ENCODE assay signal across 8 cellular contexts in genomic region chr5:177456591-177456964, GRCh38. TPM values are rescaled to one million over a fixed set of nuclear protein-coding genes. Genes with fewer than 3 reads are reported as not detected.
DNase-seq lines count a peak whose midpoint lies in the region; ATAC-seq and TF ChIP-seq lines count a peak whose summit lies in the region.

No MANE protein-coding gene starts in this region.

- POLR2A ChIA-PET in activated CD4-positive, alpha-beta T cell treated with anti-CD3 and anti-CD28 coated beads, Interleukin-2, amount 10 ng/mL, durations not matched to agents 7 days and 5 days (lab: Charles Lee) = no interaction called here

- no peak for DNase-seq in activated CD4-positive, alpha-beta T cell treated with anti-CD3 and anti-CD28 coated beads, Interleukin-2, amount 10 ng/mL, durations not matched to agents 7 days and 5 days
- no peak for DNase-seq in activated CD4-positive, alpha-beta T cell treated with anti-CD3 and anti-CD28 coated beads for 4 hours
- peak; percentile 31 for DNase-seq in SK-N-DZ (ENCODE audit: low spot score)
- DNase-seq in glutamatergic neuron = no peak
- DNase-seq in stimulated activated naive B cell treated with anti-CD40 and anti-IgM and Interleukin-4, amounts not matched to agents 10 μg/mL and 1 μg/mL and 100 μg/mL, for 72 hours = no peak
- no peak for DNase-seq in posterior cingulate gyrus
- DNase-seq in NCI-H1436 treated with DMSO at 0.1 percent for 48 hours (lab: John Stamatoyannopoulos, UW) = no peak
- DNase-seq in DMS79 treated with DMSO at 0.1 percent for 48 hours (lab: John Stamatoyannopoulos, UW) = no peak

- peaks cover 31% of the 10 kb centered on the region for H3K4me1 Mint-ChIP-seq in activated CD4-positive, alpha-beta T cell treated with anti-CD3 and anti-CD28 coated beads, Interleukin-2, amount 10 ng/mL, durations not matched to agents 7 days and 5 days
- H3K4me1 Mint-ChIP-seq in glutamatergic neuron (ENCODE audit: low read depth, unreplicated experiment) = peaks cover 15% of the 10 kb centered on the region
- H3K4me1 Mint-ChIP-seq in stimulated activated naive B cell treated with anti-CD40 and anti-IgM and Interleukin-4, amounts not matched to agents 10 μg/mL and 1 μg/mL and 100 μg/mL, for 72 hours = peaks cover 22 to 45% of the 10 kb centered on the region in 2 donors

- no peak for ATAC-seq in stimulated activated naive B cell treated with anti-CD40 and anti-IgM and Interleukin-4, amounts not matched to agents 10 μg/mL and 1 μg/mL and 100 μg/mL, for 72 hours (replicated peaks)

- peaks cover 11% of the 10 kb centered on the region for H3K27me3 Mint-ChIP-seq in activated CD4-positive, alpha-beta T cell treated with anti-CD3 and anti-CD28 coated beads, Interleukin-2, amount 10 ng/mL, durations not matched to agents 7 days and 5 days
- peaks cover 40% of the 10 kb centered on the region for H3K27me3 Mint-ChIP-seq in glutamatergic neuron (ENCODE audit: unreplicated experiment)
- H3K27me3 Mint-ChIP-seq in stimulated activated naive B cell treated with anti-CD40 and anti-IgM and Interleukin-4, amounts not matched to agents 10 μg/mL and 1 μg/mL and 100 μg/mL, for 72 hours = peaks cover 4% of the 10 kb centered on the region in 2 donors

- peak; percentile 44 for TF ChIP-seq CTCF in glutamatergic neuron (IDR thresholded peaks at IDR 0.05; ENCODE audit: partially characterized antibody, unreplicated experiment)

- CTCF ChIA-PET in activated CD4-positive, alpha-beta T cell treated with anti-CD3 and anti-CD28 coated beads, Interleukin-2, amount 10 ng/mL, durations not matched to agents 7 days and 5 days (lab: Charles Lee) = interaction anchor here (0.6 to 46.8 kb wide), 12 partner anchors 8 to 153 kb away, joined by 3 to 1643 read pairs (median 7); partner anchors contain the start of genes F12, GRK6, PFN3 and PRELID1

- peak overlapping the region; percentile 41 for H3K27ac Mint-ChIP-seq in activated CD4-positive, alpha-beta T cell treated with anti-CD3 and anti-CD28 coated beads, Interleukin-2, amount 10 ng/mL, durations not matched to agents 7 days and 5 days
- peak overlapping the region; percentile 89 for H3K27ac Mint-ChIP-seq in glutamatergic neuron (ENCODE audit: unreplicated experiment)
- H3K27ac Mint-ChIP-seq in stimulated activated naive B cell treated with anti-CD40 and anti-IgM and Interleukin-4, amounts not matched to agents 10 μg/mL and 1 μg/mL and 100 μg/mL, for 72 hours = no peak overlapping the region

- intact Hi-C loops in posterior cingulate gyrus (cut with DNase I) = loop anchor here (1.0 to 10.0 kb wide), 3 partner anchors 45 to 142 kb away; partner anchors contain the start of gene MXD3

- no peaks in the 10 kb centered on the region for H3K36me3 Mint-ChIP-seq in activated CD4-positive, alpha-beta T cell treated with anti-CD3 and anti-CD28 coated beads, Interleukin-2, amount 10 ng/mL, durations not matched to agents 7 days and 5 days (ENCODE audit: low read depth)
- H3K36me3 Mint-ChIP-seq in glutamatergic neuron (ENCODE audit: unreplicated experiment) = peaks cover 3% of the 10 kb centered on the region
- H3K36me3 Mint-ChIP-seq in stimulated activated naive B cell treated with anti-CD40 and anti-IgM and Interleukin-4, amounts not matched to agents 10 μg/mL and 1 μg/mL and 100 μg/mL, for 72 hours = peaks cover 0 to 1% of the 10 kb centered on the region in 2 donors

- peak overlapping the region; percentile 74 for H3K4me3 Mint-ChIP-seq in activated CD4-positive, alpha-beta T cell treated with anti-CD3 and anti-CD28 coated beads, Interleukin-2, amount 10 ng/mL, durations not matched to agents 7 days and 5 days
- H3K4me3 Mint-ChIP-seq in glutamatergic neuron (ENCODE audit: unreplicated experiment) = peak overlapping the region; percentile 85
- H3K4me3 Mint-ChIP-seq in stimulated activated naive B cell treated with anti-CD40 and anti-IgM and Interleukin-4, amounts not matched to agents 10 μg/mL and 1 μg/mL and 100 μg/mL, for 72 hours = peak overlapping the region; percentile 83 to 86

- H3K9me3 Mint-ChIP-seq in activated CD4-positive, alpha-beta T cell treated with anti-CD3 and anti-CD28 coated beads, Interleukin-2, amount 10 ng/mL, durations not matched to agents 7 days and 5 days = no peaks in the 10 kb centered on the region
- H3K9me3 Mint-ChIP-seq in glutamatergic neuron (ENCODE audit: unreplicated experiment) = peaks cover 38% of the 10 kb centered on the region
- no peaks in the 10 kb centered on the region for H3K9me3 Mint-ChIP-seq in stimulated activated naive B cell treated with anti-CD40 and anti-IgM and Interleukin-4, amounts not matched to agents 10 μg/mL and 1 μg/mL and 100 μg/mL, for 72 hours

RNA-seq across cellular contexts. Expression of gene PRR7, which starts 10.0 kb away (rescaled TPM):
- 1 to 10 TPM; 5.3 to 9.7 TPM for total RNA-seq in activated CD4-positive, alpha-beta T cell treated with anti-CD3 and anti-CD28 coated beads, Interleukin-2, amount 10 ng/mL, durations not matched to agents 7 days and 5 days
- polyA plus RNA-seq in SK-N-DZ (2014; cell fraction: cytosol; rRNA removed) = 26.1 and 35.3 TPM in 2 replicates
- 32.0 and 39.8 TPM in 2 replicates for polyA plus RNA-seq in SK-N-DZ (2014; cell fraction: nucleus; rRNA removed)
- 4.1 TPM for total RNA-seq in glutamatergic neuron (ENCODE audit: unreplicated experiment)

RNA-seq across cellular contexts. Expression of gene DBN1, which starts 16.9 kb away (rescaled TPM):
- 1 to 10 TPM; 4.2 to 4.8 TPM for total RNA-seq in activated CD4-positive, alpha-beta T cell treated with anti-CD3 and anti-CD28 coated beads, Interleukin-2, amount 10 ng/mL, durations not matched to agents 7 days and 5 days
- 248 and 315 TPM in 2 replicates for polyA plus RNA-seq in SK-N-DZ (2014; cell fraction: cytosol; rRNA removed)
- polyA plus RNA-seq in SK-N-DZ (2014; cell fraction: nucleus; rRNA removed) = 379 and 553 TPM in 2 replicates
- 1,261 TPM for total RNA-seq in glutamatergic neuron (ENCODE audit: unreplicated experiment)

RNA-seq across cellular contexts. Expression of gene GRK6, which starts 30.1 kb away (rescaled TPM):
- 100 to 1,000 TPM; 242 to 296 TPM for total RNA-seq in activated CD4-positive, alpha-beta T cell treated with anti-CD3 and anti-CD28 coated beads, Interleukin-2, amount 10 ng/mL, durations not matched to agents 7 days and 5 days
- polyA plus RNA-seq in SK-N-DZ (2014; cell fraction: cytosol; rRNA removed) = 61.5 and 64.0 TPM in 2 replicates
- 51.1 and 64.7 TPM in 2 replicates for polyA plus RNA-seq in SK-N-DZ (2014; cell fraction: nucleus; rRNA removed)
- 43.9 TPM for total RNA-seq in glutamatergic neuron (ENCODE audit: unreplicated experiment)

RNA-seq across cellular contexts. Expression of gene PDLIM7, which starts 40.8 kb away (rescaled TPM):
- 10 to 100 TPM; 31.6 to 32.4 TPM for total RNA-seq in activated CD4-positive, alpha-beta T cell treated with anti-CD3 and anti-CD28 coated beads, Interleukin-2, amount 10 ng/mL, durations not matched to agents 7 days and 5 days
- polyA plus RNA-seq in SK-N-DZ (2014; cell fraction: cytosol; rRNA removed) = 85.0 and 96.3 TPM in 2 replicates
- polyA plus RNA-seq in SK-N-DZ (2014; cell fraction: nucleus; rRNA removed) = 107 and 131 TPM in 2 replicates
- total RNA-seq in glutamatergic neuron (ENCODE audit: unreplicated experiment) = 430 TPM

RNA-seq across cellular contexts. Expression of gene F12, which starts 47.2 kb away (rescaled TPM):
- total RNA-seq in activated CD4-positive, alpha-beta T cell treated with anti-CD3 and anti-CD28 coated beads, Interleukin-2, amount 10 ng/mL, durations not matched to agents 7 days and 5 days = under 1 TPM; 0.22 to 0.60 TPM
- 28.3 and 33.5 TPM in 2 replicates for polyA plus RNA-seq in SK-N-DZ (2014; cell fraction: cytosol; rRNA removed)
- polyA plus RNA-seq in SK-N-DZ (2014; cell fraction: nucleus; rRNA removed) = 28.9 and 40.2 TPM in 2 replicates
- 5.4 TPM for total RNA-seq in glutamatergic neuron (ENCODE audit: unreplicated experiment)

Comparison
In these comparisons a context has a peak if more than half of its experiments do, and no peak if none do; other contexts are left out.
1. RNA of gene DBN1, which starts 16.9 kb away (total RNA-seq): 1,261 TPM in glutamatergic neuron (single experiment); 4.2 to 4.8 TPM in activated CD4-positive, alpha-beta T cell treated with anti-CD3 and anti-CD28 coated beads, Interleukin-2, amount 10 ng/mL, durations not matched to agents 7 days and 5 days; every median in the first group is over 100 times any median in the second.
2. Peak in every context shown above with its lines, with median percentiles within 50 percentile points of each other: H3K4me3 Mint-ChIP-seq.